Comparison of ENCODE assay signal across 1 cellular context in the genomic region with DNA sequence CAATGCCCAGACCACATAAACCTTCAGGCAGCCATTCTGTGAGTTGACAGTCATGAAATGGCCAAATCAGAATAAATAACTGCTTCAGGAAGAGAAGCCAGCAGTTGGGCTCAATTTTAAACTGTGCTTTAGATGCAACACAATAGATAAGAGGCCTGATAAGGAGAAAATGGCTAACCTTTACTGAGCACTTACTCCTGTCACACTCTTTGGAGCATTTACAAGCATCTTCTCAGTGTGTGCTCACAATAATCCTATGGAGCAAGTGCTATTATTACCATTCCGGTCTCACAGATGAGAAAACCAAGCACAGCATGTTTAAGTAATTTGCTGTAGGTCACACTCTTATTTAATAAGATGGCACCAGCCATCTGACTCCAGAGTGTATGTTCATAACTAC.
TF ChIP-seq lines count a peak whose summit lies in the region.

No MANE protein-coding gene starts in this region.

TF ChIP-seq in HepG2, 621 proteins besides CTCF, POLR2A, EP300 and RAD21:
- TF ChIP-seq RARA (CRISPR knock-in tag; IDR thresholded peaks at IDR 0.05) (no peak), ZNF10 (CRISPR knock-in tag; IDR thresholded peaks at IDR 0.05; ENCODE audit: borderline replicate concordance, low read depth) (no peak), XBP1 (CRISPR knock-in tag; IDR thresholded peaks at IDR 0.05) (no peak), ELF1 (CRISPR knock-in tag; IDR thresholded peaks at IDR 0.05) (no peak), SAP130 (CRISPR knock-in tag; IDR thresholded peaks at IDR 0.05; ENCODE audit: low read depth) (no peak), ZBTB33 (CRISPR knock-in tag; IDR thresholded peaks at IDR 0.05) (no peak), HBP1 (CRISPR knock-in tag; IDR thresholded peaks at IDR 0.05; ENCODE audit: low read depth) (no peak), DNMT3B (CRISPR knock-in tag; conservative IDR thresholded peaks at IDR 0.05) (no peak), SALL2 (CRISPR knock-in tag; IDR thresholded peaks at IDR 0.05) (no peak)
- TF ChIP-seq, protein P1, sequence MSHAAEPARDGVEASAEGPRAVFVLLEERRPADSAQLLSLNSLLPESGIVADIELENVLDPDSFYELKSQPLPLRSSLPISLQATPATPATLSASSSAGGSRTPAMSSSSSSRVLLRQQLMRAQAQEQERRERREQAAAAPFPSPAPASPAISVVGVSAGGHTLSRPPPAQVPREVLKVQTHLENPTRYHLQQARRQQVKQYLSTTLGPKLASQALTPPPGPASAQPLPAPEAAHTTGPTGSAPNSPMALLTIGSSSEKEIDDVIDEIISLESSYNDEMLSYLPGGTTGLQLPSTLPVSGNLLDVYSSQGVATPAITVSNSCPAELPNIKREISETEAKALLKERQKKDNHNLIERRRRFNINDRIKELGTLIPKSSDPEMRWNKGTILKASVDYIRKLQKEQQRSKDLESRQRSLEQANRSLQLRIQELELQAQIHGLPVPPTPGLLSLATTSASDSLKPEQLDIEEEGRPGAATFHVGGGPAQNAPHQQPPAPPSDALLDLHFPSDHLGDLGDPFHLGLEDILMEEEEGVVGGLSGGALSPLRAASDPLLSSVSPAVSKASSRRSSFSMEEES (CRISPR knock-in tag; IDR thresholded peaks at IDR 0.05): no peak
